ENCODE assay signal across 33 cellular contexts in the genomic region with DNA sequence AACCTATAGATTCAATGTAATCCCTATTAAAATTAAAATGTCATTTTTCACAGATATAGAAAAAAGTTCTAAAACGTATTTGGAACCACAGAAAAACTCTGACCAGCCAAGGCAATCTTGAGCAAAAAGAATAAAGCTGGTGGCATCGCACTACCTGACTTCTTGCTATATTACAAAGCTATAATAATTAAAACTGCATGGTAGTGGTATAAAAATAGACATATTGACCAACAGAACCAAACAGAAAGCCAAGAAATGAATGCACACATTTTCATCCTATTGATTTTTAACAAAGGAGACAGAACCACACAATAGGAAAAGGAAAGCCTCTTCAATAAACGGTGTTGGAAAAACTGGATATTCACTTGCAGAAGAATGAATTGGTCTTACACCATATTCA. TPM values are rescaled to one million over a fixed set of nuclear protein-coding genes. Genes with fewer than 3 reads are reported as not detected.
A peak's percentile ranks its signal among the peaks of the same experiment; 100 is the strongest.
DNase-seq lines count a peak whose midpoint lies in the region; ATAC-seq, FAIRE-seq and TF ChIP-seq lines count a peak whose summit lies in the region.
"Had no signal": no experiment of that assay in that cellular context is flagged by ENCODE, and none has a peak within 500 bp of the region (broad histone marks: within the 10 kb centered on the region; RNA-seq: fewer than 3 reads in every experiment).

No MANE protein-coding gene starts in this region.

- peaks cover 2% of the 10 kb centered on the region; the same call in 1 of the 2 replicates for H3K9me3 ChIP-seq in K562 (replicated peaks; ENCODE audit: control insufficient read depth, insufficient read depth, low read depth, low read length)
- H3K9me3 ChIP-seq: BE2C, Caco-2 had no signal

- intact Hi-C loops in K562 (cut with micrococcal nuclease), result no loop called here

- in situ Hi-C loops in K562 (cut with MboI), result no loop called here

- no peaks in the 10 kb centered on the region for H3K9me1 ChIP-seq in K562 (ENCODE audit: control insufficient read depth, insufficient read depth, low read length)

- POLR2A ChIA-PET in K562 (lab: Yijun Ruan, JAX), result no interaction called here

- no peak overlapping the region for H3K4me3 ChIP-seq in K562
- H3K4me3 ChIP-seq: A549; BLaER1; BLaER1 treated with 17β-estradiol and CSF1 and Interleukin-3, amounts not matched to agents 10 nM and 100 nM had no signal

- no TSS peak for BruUV-seq in K562 (replicated peaks; lab: Mats Ljungman, UMichigan)

- no peaks in the 10 kb centered on the region for H3K27me3 ChIP-seq in K562 (ENCODE audit: control insufficient read depth in 2 of 2, insufficient read depth in 2 of 2, low read length in 2 of 2)
- H3K27me3 ChIP-seq: BE2C; BLaER1; BLaER1 treated with 17β-estradiol and CSF1 and Interleukin-3, amounts not matched to agents 10 nM and 100 nM had no signal

- FAIRE-seq in K562 (lab: Jason Lieb, UNC), result no peak
- FAIRE-seq: A204.1, A549, D721Med had no signal

- 16% methylated on average over 3 of the region's 3 CpGs for WGBS in K562 (ENCODE audit: insufficient coverage, low coverage, missing lambda C conversion rate)

- no peak overlapping the region for H3K27ac ChIP-seq in K562 (ENCODE audit: extremely low read depth, low read depth, low read length)
- H3K27ac ChIP-seq: 22Rv1; A549; BLaER1; BLaER1 treated with 17β-estradiol and CSF1 and Interleukin-3, amounts not matched to agents 10 nM and 100 nM; C4-2B had no signal

- no peak overlapping the region for H3K4me2 ChIP-seq in K562 (ENCODE audit: insufficient read depth, low read length)
- H3K4me2 ChIP-seq: A549; BLaER1; BLaER1 treated with 17β-estradiol and CSF1 and Interleukin-3, amounts not matched to agents 10 nM and 100 nM had no signal

- H3K4me1 ChIP-seq in K562 (replicated peaks in 1 of 2; ENCODE audit: control insufficient read depth in 2 of 2, insufficient read depth in 2 of 2, low read length in 2 of 2), result no peaks in the 10 kb centered on the region; a peak in 1 of 5 replicates
- H3K4me1 ChIP-seq: A549, BE2C, Caco-2 had no signal

- TF ChIP-seq EP300 in K562 (IDR thresholded peaks at IDR 0.05; ENCODE audit: low read length), result no peak

- no peak for ATAC-seq in K562
- ATAC-seq: A549; CD8-positive, alpha-beta T cell had no signal

- H2AFZ ChIP-seq in K562 (ENCODE audit: low read depth, low read length), result no peak overlapping the region

- no peak for TF ChIP-seq POLR2A in K562 (conservative IDR thresholded peaks at IDR 0.05)

- H3K79me2 ChIP-seq in K562 (ENCODE audit: control insufficient read depth, insufficient read depth, low read length), result no peaks in the 10 kb centered on the region

- DNase-seq in K562 (ENCODE audit: extremely low read depth in 1 of 4, low spot score in 3 of 4), result no peak
- DNase-seq in effector CD8-positive, alpha-beta T cell (lab: John Stamatoyannopoulos, UW), result no peak
- DNase-seq: 8988T; ACHN; AML-193; BE2C; C1 segment of cervical spinal cord; Caco-2; Calu3; CD4-positive, alpha-beta memory T cell; CD4-positive, alpha-beta T cell; CD4-positive, CD25-positive, alpha-beta regulatory T cell; CD8-positive, alpha-beta memory T cell; CD8-positive, alpha-beta T cell; COR-L47; DMS 273 treated with DMSO at 0.1 percent for 48 hours; DMS153; DMS53; DMS79; DMS79 treated with DMSO at 0.1 percent for 48 hours; DND-41; EL had no signal

- no peak for TF ChIP-seq RAD21 in K562 (CRISPR knock-in tag; conservative IDR thresholded peaks at IDR 0.05 in 1 of 2, IDR thresholded peaks at IDR 0.05 in 1 of 2)

- H4K20me1 ChIP-seq in K562 (replicated peaks; ENCODE audit: control insufficient read depth, insufficient read depth, low read length), result no peaks in the 10 kb centered on the region
- H4K20me1 ChIP-seq: BLaER1; BLaER1 treated with 17β-estradiol and CSF1 and Interleukin-3, amounts not matched to agents 10 nM and 100 nM had no signal

- CTCF ChIA-PET in K562 (lab: Yijun Ruan, JAX; ENCODE audit: low intra/inter-chr PET ratio), result no interaction called here

- no peak for TF ChIP-seq CTCF in K562 (IDR thresholded peaks at IDR 0.05 in 2 of 3, conservative IDR thresholded peaks at IDR 0.05 in 1 of 3; ENCODE audit: insufficient read depth in 2 of 3, low read depth in 1 of 3, low read length in 3 of 3)

- no peaks in the 10 kb centered on the region for H3K36me3 ChIP-seq in K562 (ENCODE audit: control insufficient read depth, insufficient read depth, low read length)
- H3K36me3 ChIP-seq: BE2C had no signal

- H3K9ac ChIP-seq in K562 (ENCODE audit: insufficient read depth in 1 of 2, low read depth in 2 of 2, low read length in 2 of 2), result no peak overlapping the region
- H3K9ac ChIP-seq: BLaER1; BLaER1 treated with 17β-estradiol and CSF1 and Interleukin-3, amounts not matched to agents 10 nM and 100 nM had no signal

TF ChIP-seq in K562, 482 proteins besides CTCF, POLR2A, EP300 and RAD21:
- TF ChIP-seq KDM5B (IDR thresholded peaks at IDR 0.05; ENCODE audit: insufficient replicate concordance, low read depth, low read length) (no peak), TRIM28 (IDR thresholded peaks at IDR 0.05) (peak; percentile 78), MBD2 (IDR thresholded peaks at IDR 0.05; ENCODE audit: borderline replicate concordance, low read depth) (no peak), GATAD2B (IDR thresholded peaks at IDR 0.05; ENCODE audit: borderline replicate concordance) (no peak), ZNF584 (CRISPR knock-in tag; IDR thresholded peaks at IDR 0.05; ENCODE audit: low read depth) (no peak), RBM25 (IDR thresholded peaks at IDR 0.05; ENCODE audit: low read depth, low read length, severe bottlenecking) (peak; percentile 91), LEF1 (IDR thresholded peaks at IDR 0.05) (no peak), ZNF140 (CRISPR knock-in tag; IDR thresholded peaks at IDR 0.05) (no peak), MIER1 (IDR thresholded peaks at IDR 0.05; ENCODE audit: low read depth) (no peak), ZNF3 (CRISPR knock-in tag; IDR thresholded peaks at IDR 0.05) (no peak), SUPT5H (IDR thresholded peaks at IDR 0.05) (no peak), U2AF1 (optimal IDR thresholded peaks at IDR 0.05; ENCODE audit: low read depth, low read length) (no peak), DIDO1 (tag; IDR thresholded peaks at IDR 0.05; ENCODE audit: low read depth) (no peak)
- TF ChIP-seq, protein P1, sequence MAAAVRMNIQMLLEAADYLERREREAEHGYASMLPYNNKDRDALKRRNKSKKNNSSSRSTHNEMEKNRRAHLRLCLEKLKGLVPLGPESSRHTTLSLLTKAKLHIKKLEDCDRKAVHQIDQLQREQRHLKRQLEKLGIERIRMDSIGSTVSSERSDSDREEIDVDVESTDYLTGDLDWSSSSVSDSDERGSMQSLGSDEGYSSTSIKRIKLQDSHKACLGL (CRISPR knock-in tag; IDR thresholded peaks at IDR 0.05; ENCODE audit: borderline replicate concordance, poor library complexity, severe bottlenecking), result no peak
- TF ChIP-seq, protein P2, sequence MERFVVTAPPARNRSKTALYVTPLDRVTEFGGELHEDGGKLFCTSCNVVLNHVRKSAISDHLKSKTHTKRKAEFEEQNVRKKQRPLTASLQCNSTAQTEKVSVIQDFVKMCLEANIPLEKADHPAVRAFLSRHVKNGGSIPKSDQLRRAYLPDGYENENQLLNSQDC (CRISPR knock-in tag; IDR thresholded peaks at IDR 0.05), result no peak

RNA-seq across cellular contexts. Expression of a gene that starts 9.2 kb away (rescaled TPM):
- not detected in 2 replicates for total RNA-seq in K562 (2011; cell fraction: chromatin; rRNA removed; ENCODE audit: low replicate concordance)
- total RNA-seq in K562 (2011; cell fraction: nucleolus; rRNA removed), result not detected in 2 replicates
- not detected in 2 replicates for total RNA-seq in K562 (2011; cell fraction: nucleoplasm; rRNA removed)
- total RNA-seq in K562 (2014; rRNA removed), result not detected in 2 replicates
- total RNA-seq in K562 (2014; rRNA removed; fragmentation: Illumina TruSeq; extraction: Trizol), result not detected in 2 replicates
- not detected in 2 replicates for total RNA-seq in K562 (2015; rRNA removed; fragmentation: Illumina TruSeq; extraction: Trizol)
- 0.11 TPM in 1 of 2 replicates, not detected in the other for total RNA-seq in K562 (2021)
- polyA plus RNA-seq in K562 (2011; rRNA removed), result not detected in 2 replicates
- polyA plus RNA-seq in K562 (2011; cell fraction: cytosol; rRNA removed), result not detected in 2 replicates
- polyA plus RNA-seq in K562 (2011; cell fraction: nucleus; rRNA removed), result not detected in 2 replicates
- not detected in 2 replicates for polyA plus RNA-seq in K562 (2012)
- not detected in 2 replicates for polyA plus RNA-seq in K562 (2014; fragmentation: Illumina TruSeq; extraction: Trizol)
- not detected for polyA plus RNA-seq in K562 (2014; fragmentation: Nextera tagmentation; extraction: Ambion mirVana)
- polyA plus RNA-seq in K562 (2014; rRNA removed), result not detected in 2 replicates
- not detected in 2 replicates for polyA minus RNA-seq in K562 (2011; rRNA and poly(A)+ RNA removed)
- not detected in 2 replicates for polyA minus RNA-seq in K562 (2011; cell fraction: cytosol; rRNA and poly(A)+ RNA removed)
- polyA minus RNA-seq in K562 (2011; cell fraction: nucleus; rRNA and poly(A)+ RNA removed), result not detected in 2 replicates
- total RNA-seq: A172, A673, Calu3 had no signal
- polyA plus RNA-seq: A549, AG04450, BJ had no signal

RNA-seq across cellular contexts. Expression of a gene that starts 21.6 kb away (rescaled TPM):
- total RNA-seq in K562 (2011; cell fraction: chromatin; rRNA removed; ENCODE audit: low replicate concordance), result not detected in 2 replicates
- total RNA-seq in K562 (2011; cell fraction: nucleolus; rRNA removed), result not detected in 2 replicates
- total RNA-seq in K562 (2011; cell fraction: nucleoplasm; rRNA removed), result not detected in 2 replicates
- total RNA-seq in K562 (2014; rRNA removed) (not detected in 2 replicates), K562 (2014; rRNA removed; fragmentation: Illumina TruSeq; extraction: Trizol) (not detected in 2 replicates), K562 (2015; rRNA removed; fragmentation: Illumina TruSeq; extraction: Trizol) (not detected in 2 replicates), K562 (2021) (not detected in 2 replicates)
- polyA plus RNA-seq in K562 (2011; rRNA removed) (0.07 TPM in 1 of 2 replicates, not detected in the other), K562 (2014; fragmentation: Illumina TruSeq; extraction: Trizol) (not detected in 2 replicates), K562 (2014; fragmentation: Nextera tagmentation; extraction: Ambion mirVana) (under 1 TPM in 1 of 2 experiments, not detected in 1; 0.08 TPM), K562 (2014; rRNA removed) (not detected in 2 replicates)
- 0.13 TPM in 1 of 2 replicates, not detected in the other for polyA plus RNA-seq in K562 (2011; cell fraction: cytosol; rRNA removed)
- 0.13 TPM in 1 of 2 replicates, not detected in the other for polyA plus RNA-seq in K562 (2011; cell fraction: nucleus; rRNA removed)
- polyA plus RNA-seq in K562 (2012), result not detected in 2 replicates
- polyA minus RNA-seq in K562 (2011; rRNA and poly(A)+ RNA removed), result not detected in 2 replicates
- polyA minus RNA-seq in K562 (2011; cell fraction: cytosol; rRNA and poly(A)+ RNA removed), result not detected in 2 replicates
- not detected in 2 replicates for polyA minus RNA-seq in K562 (2011; cell fraction: nucleus; rRNA and poly(A)+ RNA removed)
- total RNA-seq: A172, Calu3 had no signal
- polyA plus RNA-seq: A549 had no signal
